8 cellular contexts compared by ENCODE assay signal in genomic region chr7:35624299-35625186, GRCh38.
A peak's percentile ranks its signal among the peaks of the same experiment; 100 is the strongest.
DNase-seq lines count a peak whose midpoint lies in the region; ATAC-seq and TF ChIP-seq lines count a peak whose summit lies in the region.

No MANE protein-coding gene starts in this region.

- TF ChIP-seq POLR2A in NB4 (IDR thresholded peaks at IDR 0.05; ENCODE audit: extremely low read depth, insufficient read length): no peak

- H3K4me3 Mint-ChIP-seq in HFFc6: no peak overlapping the region; the same call in 1 of the 2 replicates

- H3K27me3 Mint-ChIP-seq in HFFc6 (ENCODE audit: insufficient read depth): no peaks in the 10 kb centered on the region

- no peak overlapping the region for H3K4me3 ChIP-seq in NB4 (ENCODE audit: low read depth, low read length)

- intact Hi-C loops in left colon (cut with DNase I, micrococcal nuclease): loop anchor here in 1 of 2 donors (10.0 kb wide), 1 partner anchor 200 kb away; no protein-coding TSS in a partner anchor

- TF ChIP-seq CTCF in HFFc6 (IDR thresholded peaks at IDR 0.05) (peak; percentile 91), NB4 (IDR thresholded peaks at IDR 0.05; ENCODE audit: low read depth, low read length) (peak; percentile 95)

- H3K4me1 Mint-ChIP-seq in HFFc6 (ENCODE audit: low read depth): no peaks in the 10 kb centered on the region

- no peaks in the 10 kb centered on the region for H3K36me3 Mint-ChIP-seq in HFFc6 (ENCODE audit: low read depth)

- peak; percentile 78 for ATAC-seq in left colon

- DNase-seq in activated CD4-positive, alpha-beta T cell treated with anti-CD3 and anti-CD28 coated beads for 24 hours (ENCODE audit: low read depth in 2 of 2): peak; percentile 6 to 22
- no peak for DNase-seq in activated CD4-positive, alpha-beta T cell treated with anti-CD3 and anti-CD28 coated beads for 1 hour
- DNase-seq in HFFc6: peak; percentile 4
- peak; percentile 72 for DNase-seq in NB4 (ENCODE audit: low read depth)
- peak; percentile 12 for DNase-seq in T-helper 9 cell
- peak; percentile 24 for DNase-seq in central memory CD4-positive, alpha-beta T cell
- peak in 1 of 2 donors; percentile 11 for DNase-seq in left colon
- peak; percentile 57 for DNase-seq in stimulated activated CD8-positive, alpha-beta memory T cell treated with anti-CD3 and anti-CD28 coated beads, Interleukin-4, amount 100 ng/mL, for 48 hours

- H3K9me3 Mint-ChIP-seq in HFFc6: no peaks in the 10 kb centered on the region

- no peak overlapping the region for H3K27ac Mint-ChIP-seq in HFFc6
